ENCODE assay signal across 8 cellular contexts in the genomic region with DNA sequence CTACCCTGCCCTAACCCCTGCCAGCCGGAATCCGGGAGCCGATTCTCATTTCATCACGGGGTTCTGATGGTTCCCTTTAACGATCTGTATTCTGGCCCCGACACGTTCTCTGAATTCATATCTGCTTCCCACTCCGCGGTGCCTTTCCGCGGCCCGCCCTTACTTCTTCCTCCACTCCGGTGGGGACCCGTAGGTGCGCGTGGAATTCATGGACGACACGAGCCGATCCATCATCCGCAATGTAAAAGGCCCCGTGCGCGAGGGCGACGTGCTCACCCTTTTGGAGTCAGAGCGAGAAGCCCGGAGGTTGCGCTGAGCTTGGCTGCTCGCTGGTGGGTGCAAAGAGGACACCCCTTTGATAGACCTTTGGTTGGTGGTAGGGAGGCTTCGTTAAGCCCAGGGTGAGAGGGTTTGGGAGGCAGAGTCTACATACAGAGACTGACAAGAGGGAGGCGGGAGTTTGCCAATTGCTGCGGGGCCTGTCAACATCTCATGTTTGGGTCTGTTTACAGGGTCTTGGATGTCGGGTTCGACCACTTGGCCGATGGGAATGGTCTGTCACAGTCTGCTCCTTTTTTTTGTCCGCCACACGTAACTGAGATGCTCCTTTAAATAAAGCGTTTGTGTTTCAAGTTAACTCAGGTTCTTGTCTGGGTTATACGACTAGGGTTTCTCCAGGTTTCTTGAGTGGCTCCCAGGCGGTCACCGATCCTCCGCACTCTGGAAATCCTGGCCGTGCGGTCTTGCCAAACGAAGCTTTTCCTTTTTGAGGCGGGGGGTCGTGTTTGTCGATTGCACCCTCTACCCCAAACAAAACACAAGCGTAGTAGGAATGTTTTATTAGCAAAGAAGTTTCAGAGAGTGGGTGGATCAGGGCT. TPM values are rescaled to one million over a fixed set of nuclear protein-coding genes. Genes with fewer than 3 reads are reported as not detected.
DNase-seq lines count a peak whose midpoint lies in the region; ATAC-seq, FAIRE-seq and TF ChIP-seq lines count a peak whose summit lies in the region.

No MANE protein-coding gene starts in this region.

- H3K36me3 ChIP-seq in SJSA1 (peaks cover 46% of the 10 kb centered on the region), esophagus muscularis mucosa (peaks cover 0 to 37% (median 30%) of the 10 kb centered on the region in 4 donors), neuronal stem cell (replicated peaks in 1 of 2; ENCODE audit: control insufficient read depth in 2 of 2, insufficient read depth in 2 of 2, low read length in 2 of 2) (peaks cover 13 to 34% of the 10 kb centered on the region in 2 donors)

- H2AK5ac ChIP-seq in neuronal stem cell (ENCODE audit: low read depth, low read length): peak overlapping the region; percentile 84

- no peak overlapping the region for H2BK15ac ChIP-seq in neuronal stem cell (ENCODE audit: low read length)

- H2BK12ac ChIP-seq in neuronal stem cell (ENCODE audit: low read length): no peak overlapping the region

- peak overlapping the region; percentile 74 for H2AFZ ChIP-seq in neuronal stem cell (ENCODE audit: low read length)

- H4K91ac ChIP-seq in neuronal stem cell (ENCODE audit: low read depth, low read length, poor library complexity): no peak overlapping the region

- intact Hi-C loops in esophagus muscularis mucosa (cut with DNase I): no loop called here

- H3K27me3 ChIP-seq in SJSA1 (replicated peaks) (no peaks in the 10 kb centered on the region), esophagus muscularis mucosa (no peaks in the 10 kb centered on the region), neuronal stem cell (ENCODE audit: control insufficient read depth in 3 of 3, insufficient read depth in 3 of 3, low read depth in 1 of 3, low read length in 3 of 3) (no peaks in the 10 kb centered on the region)

- peak; percentile 10 for ATAC-seq in GM18502 (IDR thresholded peaks at IDR 0.05; ENCODE audit: poor library complexity, unreplicated experiment)

- no peak overlapping the region for H2BK120ac ChIP-seq in neuronal stem cell (ENCODE audit: low read depth, low read length)

- H3K4me3 ChIP-seq in SJSA1 (peak overlapping the region; percentile 72), esophagus muscularis mucosa (peak overlapping the region; percentile 86 to 98 (median 92)), neuronal stem cell (ENCODE audit: low read length in 2 of 2) (peak overlapping the region; percentile 83 to 89)

- 17% methylated on average over 38 of the region's 49 CpGs for WGBS in esophagus muscularis mucosa
- no CpG with 5 or more reads among the region's 49 CpGs for WGBS in neuronal stem cell (ENCODE audit: extremely low coverage in 2 of 2, insufficient read length in 2 of 2, insufficient replicate concordance in 1 of 2), 2 donors

- no peak overlapping the region for H2BK5ac ChIP-seq in neuronal stem cell (ENCODE audit: low read length)

- H3K9ac ChIP-seq in neuronal stem cell (ENCODE audit: low read depth, low read length, poor library complexity): peak overlapping the region; percentile 85

- no peak for TF ChIP-seq POLR2A in esophagus muscularis mucosa (IDR thresholded peaks at IDR 0.05; ENCODE audit: low read depth)

- peaks cover 19% of the 10 kb centered on the region for H3K79me1 ChIP-seq in neuronal stem cell (ENCODE audit: low read depth, low read length)

- peak overlapping the region; percentile 31 for H3K14ac ChIP-seq in neuronal stem cell (ENCODE audit: low read length)

- H3K4me2 ChIP-seq in neuronal stem cell (ENCODE audit: insufficient read depth, low read length, poor library complexity, severe bottlenecking): peak overlapping the region; percentile 86

- TF ChIP-seq EP300 in esophagus muscularis mucosa (IDR thresholded peaks at IDR 0.05): no peak

- peak overlapping the region; percentile 65 for H3K18ac ChIP-seq in neuronal stem cell (ENCODE audit: low read length)

- FAIRE-seq in RCC 7860 (lab: Jason Lieb, UNC): no peak

- no peak overlapping the region for H3K4ac ChIP-seq in neuronal stem cell (ENCODE audit: low read length)

- DNase-seq in SJSA1 (ENCODE audit: low read depth in 1 of 2, low spot score in 2 of 2) (no peak), esophagus muscularis mucosa (ENCODE audit: extremely low spot score) (no peak), neuronal stem cell (ENCODE audit: low spot score) (no peak), RCC 7860 (ENCODE audit: low spot score) (no peak), GDM1 (lab: John Stamatoyannopoulos, UW) (no peak), Kasumi-1 (lab: John Stamatoyannopoulos, UW) (no peak)
- no peak for DNase-seq in activated CD4-positive, alpha-beta T cell treated with anti-CD3 and anti-CD28 coated beads, Interleukin-2, amount 50 U/mL, for 1 hour

- no peak overlapping the region for H4K8ac ChIP-seq in neuronal stem cell (ENCODE audit: low read depth, low read length)

- peak overlapping the region; percentile 74 for H3K27ac ChIP-seq in SJSA1
- H3K27ac ChIP-seq in esophagus muscularis mucosa (replicated peaks in 1 of 4): peak overlapping the region; percentile 92 to 96 (median 95)
- no peak overlapping the region for H3K27ac ChIP-seq in neuronal stem cell (replicated peaks; ENCODE audit: low read length)

- H3K9me3 ChIP-seq in SJSA1 (replicated peaks): peaks cover 3% of the 10 kb centered on the region; the same call in 1 of the 2 replicates
- no peaks in the 10 kb centered on the region for H3K9me3 ChIP-seq in esophagus muscularis mucosa
- peaks cover 0 to 2% of the 10 kb centered on the region in 2 donors for H3K9me3 ChIP-seq in neuronal stem cell (replicated peaks in 1 of 2; ENCODE audit: control insufficient read depth in 2 of 2, insufficient read depth in 1 of 2, low read depth in 1 of 2, low read length in 2 of 2)

- H3K23ac ChIP-seq in neuronal stem cell (ENCODE audit: low read depth, low read length, poor library complexity): no peak overlapping the region

- H3K4me1 ChIP-seq in SJSA1 (replicated peaks) (peaks cover 21% of the 10 kb centered on the region), esophagus muscularis mucosa (peaks cover 40 to 50% (median 46%) of the 10 kb centered on the region in 4 donors), neuronal stem cell (ENCODE audit: control insufficient read depth in 2 of 2, insufficient read depth in 1 of 2, low read depth in 1 of 2, low read length in 2 of 2) (peaks cover 9 to 12% of the 10 kb centered on the region in 2 donors)

- TF ChIP-seq CTCF in esophagus muscularis mucosa (IDR thresholded peaks at IDR 0.05): no peak

RNA-seq across cellular contexts. Expression of gene RPS28, which starts 0.7 kb away (rescaled TPM):
- total RNA-seq in SJSA1 (2014; rRNA removed; shearing (Covaris generic)): 164 and 220 TPM in 2 replicates
- 100 to 1,000 TPM; 256 to 473 (median 358) TPM for total RNA-seq in esophagus muscularis mucosa
- 2,413 TPM for polyA plus RNA-seq in neuronal stem cell (2013, experiment 1 of 2)
- polyA plus RNA-seq in neuronal stem cell (2013, experiment 2 of 2): 2,325 TPM

RNA-seq across cellular contexts. Expression of gene NDUFA7, which starts 0.8 kb away (rescaled TPM):
- total RNA-seq in SJSA1 (2014; rRNA removed; shearing (Covaris generic)): 33.5 and 58.1 TPM in 2 replicates
- 10 to 100 TPM; 26.1 to 34.0 (median 29.3) TPM for total RNA-seq in esophagus muscularis mucosa
- 187 TPM for polyA plus RNA-seq in neuronal stem cell (2013, experiment 1 of 2)
- 184 TPM for polyA plus RNA-seq in neuronal stem cell (2013, experiment 2 of 2)

RNA-seq across cellular contexts. Expression of gene CD320, which starts 13.8 kb away (rescaled TPM):
- 113 and 154 TPM in 2 replicates for total RNA-seq in SJSA1 (2014; rRNA removed; shearing (Covaris generic))
- 10 to 100 TPM; 25.7 to 63.2 (median 47.4) TPM for total RNA-seq in esophagus muscularis mucosa
- polyA plus RNA-seq in neuronal stem cell (2013, experiment 1 of 2): 28.0 TPM
- polyA plus RNA-seq in neuronal stem cell (2013, experiment 2 of 2): 26.3 TPM

RNA-seq across cellular contexts. Expression of gene KANK3, which starts 21.1 kb away (rescaled TPM):
- not detected in 2 replicates for total RNA-seq in SJSA1 (2014; rRNA removed; shearing (Covaris generic))
- 10 to 100 TPM; 23.7 to 36.0 (median 30.0) TPM for total RNA-seq in esophagus muscularis mucosa
- polyA plus RNA-seq in neuronal stem cell (2013, experiment 1 of 2): 0.50 TPM
- 0.57 TPM for polyA plus RNA-seq in neuronal stem cell (2013, experiment 2 of 2)

RNA-seq across cellular contexts. Expression of gene ANGPTL4, which starts 42.0 kb away (rescaled TPM):
- total RNA-seq in SJSA1 (2014; rRNA removed; shearing (Covaris generic)): 1.5 and 3.4 TPM in 2 replicates
- total RNA-seq in esophagus muscularis mucosa: 10 to 100 TPM in 3 of 4 donors, 1 to 10 TPM in 1; 3.7 to 37.9 (median 22.6) TPM
- 2.7 TPM for polyA plus RNA-seq in neuronal stem cell (2013, experiment 1 of 2)
- 3.0 TPM for polyA plus RNA-seq in neuronal stem cell (2013, experiment 2 of 2)
